Comparison of ENCODE assay signal across 8 cellular contexts in the genomic region with DNA sequence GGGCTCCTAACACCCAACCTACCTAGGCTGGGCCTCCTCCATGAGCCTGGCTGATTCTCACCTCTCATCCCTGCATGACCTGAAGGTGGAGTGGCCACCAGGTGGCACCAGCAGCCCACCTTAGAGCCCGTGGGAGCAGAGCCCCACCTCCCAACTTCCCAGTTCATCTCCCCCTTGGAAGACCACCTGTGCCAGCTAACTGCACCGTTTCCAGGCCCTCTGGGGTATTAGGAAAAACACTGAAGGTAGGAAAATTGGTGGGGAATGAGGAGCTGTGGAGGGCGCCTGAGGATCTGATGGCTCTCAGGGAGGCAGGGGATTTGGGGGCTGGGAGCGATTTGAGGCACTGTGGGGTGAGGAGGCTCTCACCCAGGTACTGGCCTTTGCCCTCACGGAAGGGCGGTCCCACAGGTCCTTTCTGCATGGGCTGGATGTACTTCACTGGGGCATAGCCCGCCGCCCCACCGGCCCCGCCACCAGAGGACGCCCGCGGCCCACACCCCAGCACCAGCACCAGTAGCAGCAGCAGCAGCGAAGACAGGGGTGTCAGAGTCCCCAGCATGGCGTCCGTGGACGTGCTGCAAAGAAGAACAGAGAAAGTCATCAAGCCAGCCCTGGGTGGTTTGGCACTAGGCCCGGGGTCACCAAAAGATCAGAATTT. TPM values are rescaled to one million over a fixed set of nuclear protein-coding genes. Genes with fewer than 3 reads are reported as not detected.
DNase-seq lines count a peak whose midpoint lies in the region; ATAC-seq and TF ChIP-seq lines count a peak whose summit lies in the region.

No MANE protein-coding gene starts in this region.

- H3K4me1 ChIP-seq in CD8-positive, alpha-beta T cell (ENCODE audit: insufficient read depth, low read length), result peaks cover 8% of the 10 kb centered on the region
- H3K4me1 ChIP-seq in NT2/D1 (ENCODE audit: insufficient read depth, insufficient read length), result peaks cover 19% of the 10 kb centered on the region

- POLR2A ChIA-PET in CD8-positive, alpha-beta T cell (lab: Charles Lee), result interaction anchor here (0.6 to 1.2 kb wide), 3 partner anchors 35 to 89 kb away, joined by 3 to 4 read pairs (median 3); a partner anchor contains a TSS

- intact Hi-C loops in CD8-positive, alpha-beta T cell (cut with DNase I, micrococcal nuclease), result loop anchor here (1.0 kb wide), 5 partner anchors 34 to 321 kb away; a partner anchor contains a TSS

- CTCF ChIA-PET in CD8-positive, alpha-beta T cell (lab: Charles Lee), result interaction anchor here (0.7 to 19.5 kb wide), 25 partner anchors 9 to 322 kb away, joined by 3 to 372 read pairs (median 5); a partner anchor contains a TSS

- H3K4me3 ChIP-seq in CD8-positive, alpha-beta T cell (ENCODE audit: low read depth, low read length), result peak overlapping the region; percentile 7
- no peak overlapping the region for H3K4me3 ChIP-seq in NT2/D1 (ENCODE audit: insufficient read length, low read depth)

- ATAC-seq in CD8-positive, alpha-beta T cell, result peak; percentile 88
- no peak for ATAC-seq in HG02571 (IDR thresholded peaks at IDR 0.05; ENCODE audit: unreplicated experiment)

- peak; percentile 55 to 89 (median 74) for DNase-seq in CD8-positive, alpha-beta T cell
- DNase-seq in HFFc6 (peak; percentile 58), NT2/D1 (ENCODE audit: low read depth, low spot score) (peak; percentile 84), epidermal melanocyte (ENCODE audit: insufficient read length, low spot score) (peak; percentile 68), myocyte (ENCODE audit: low read depth) (peak; percentile 76)
- DNase-seq in activated CD8-positive, alpha-beta memory T cell treated with anti-CD3 and anti-CD28 coated beads, Interleukin-2, amount 50 U/mL, for 48 hours, result peak; percentile 90
- peak; percentile 42 to 63 for DNase-seq in stimulated activated CD8-positive, alpha-beta memory T cell treated with anti-CD3 and anti-CD28 coated beads, Interleukin-7, amount 100 ng/mL, for 1 hour (ENCODE audit: low read depth in 2 of 2)

- H3K4me3 Mint-ChIP-seq in CD8-positive, alpha-beta T cell, result no peak overlapping the region
- H3K4me3 Mint-ChIP-seq in HFFc6, result peak overlapping the region; percentile 26

- no peaks in the 10 kb centered on the region for H3K9me3 ChIP-seq in CD8-positive, alpha-beta T cell (ENCODE audit: low read length)
- H3K9me3 ChIP-seq in NT2/D1 (ENCODE audit: insufficient read depth, low read length), result no peaks in the 10 kb centered on the region

- no peaks in the 10 kb centered on the region for H3K27me3 ChIP-seq in CD8-positive, alpha-beta T cell (ENCODE audit: insufficient read depth, low read length)
- no peaks in the 10 kb centered on the region for H3K27me3 ChIP-seq in NT2/D1 (ENCODE audit: insufficient read depth, insufficient read length)

- no peak overlapping the region for H3K27ac Mint-ChIP-seq in CD8-positive, alpha-beta T cell
- peak overlapping the region; percentile 58 for H3K27ac Mint-ChIP-seq in HFFc6

- no peak overlapping the region for H3K9ac ChIP-seq in NT2/D1 (ENCODE audit: insufficient read length, low read depth)

- peaks cover 4% of the 10 kb centered on the region for H3K36me3 ChIP-seq in CD8-positive, alpha-beta T cell (ENCODE audit: insufficient read depth, low read length)
- peaks cover 21% of the 10 kb centered on the region for H3K36me3 ChIP-seq in NT2/D1 (ENCODE audit: insufficient read depth, insufficient read length, low read length)

- H3K36me3 Mint-ChIP-seq in CD8-positive, alpha-beta T cell, result peaks cover 11% of the 10 kb centered on the region
- no peaks in the 10 kb centered on the region for H3K36me3 Mint-ChIP-seq in HFFc6 (ENCODE audit: low read depth)

- no peaks in the 10 kb centered on the region for H3K9me3 Mint-ChIP-seq in CD8-positive, alpha-beta T cell
- H3K9me3 Mint-ChIP-seq in HFFc6, result no peaks in the 10 kb centered on the region

- H3K27me3 Mint-ChIP-seq in CD8-positive, alpha-beta T cell (ENCODE audit: low read depth), result no peaks in the 10 kb centered on the region
- H3K27me3 Mint-ChIP-seq in HFFc6 (ENCODE audit: insufficient read depth), result no peaks in the 10 kb centered on the region; the same call in 1 of the 2 replicates

- peak; percentile 83 for TF ChIP-seq CTCF in CD8-positive, alpha-beta T cell (IDR thresholded peaks at IDR 0.05)
- TF ChIP-seq CTCF in HFFc6 (IDR thresholded peaks at IDR 0.05), result peak; percentile 95

- peaks cover 4% of the 10 kb centered on the region for H3K4me1 Mint-ChIP-seq in CD8-positive, alpha-beta T cell (ENCODE audit: low read depth)
- H3K4me1 Mint-ChIP-seq in HFFc6 (ENCODE audit: low read depth), result peaks cover 24% of the 10 kb centered on the region

- H3K27ac ChIP-seq in CD8-positive, alpha-beta T cell (ENCODE audit: low read depth, low read length), result no peak overlapping the region

RNA-seq across cellular contexts. Expression of a gene that starts 11.1 kb away (rescaled TPM):
- 10 to 100 TPM; 26.2 to 26.7 TPM for total RNA-seq in CD8-positive, alpha-beta T cell
- 10 to 100 TPM; 24.4 to 30.9 (median 27.0) TPM for total RNA-seq in HFFc6 (2021; fragmentation: NEBNext Ultra II Directional; extraction: Animal tissue kit (Norgen Biotek cat#: 25700))
- total RNA-seq in myocyte, result 42.2 and 57.0 TPM in 2 replicates
- 49.5 TPM for polyA plus RNA-seq in myocyte (2012)

RNA-seq across cellular contexts. Expression of a gene that starts 15.9 kb away (rescaled TPM):
- under 1 TPM; 0.35 to 0.47 TPM for total RNA-seq in CD8-positive, alpha-beta T cell
- not detected for total RNA-seq in HFFc6 (2021; fragmentation: NEBNext Ultra II Directional; extraction: Animal tissue kit (Norgen Biotek cat#: 25700))
- total RNA-seq in myocyte, result not detected in 2 replicates
- 0.13 TPM for polyA plus RNA-seq in myocyte (2012)

RNA-seq across cellular contexts. Expression of a gene that starts 25.2 kb away (rescaled TPM):
- total RNA-seq in CD8-positive, alpha-beta T cell, result under 1 TPM in 1 of 2 experiments, not detected in 1; 0.08 TPM
- 1 to 10 TPM; 1.9 to 6.4 (median 2.4) TPM for total RNA-seq in HFFc6 (2021; fragmentation: NEBNext Ultra II Directional; extraction: Animal tissue kit (Norgen Biotek cat#: 25700))
- 3.2 and 3.9 TPM in 2 replicates for total RNA-seq in myocyte
- 38.5 TPM for polyA plus RNA-seq in myocyte (2012)

RNA-seq across cellular contexts. Expression of a gene that starts 49.5 kb away (rescaled TPM):
- total RNA-seq in CD8-positive, alpha-beta T cell, result 10 to 100 TPM; 18.4 to 21.6 TPM
- 10 to 100 TPM; 76.6 to 93.4 (median 78.6) TPM for total RNA-seq in HFFc6 (2021; fragmentation: NEBNext Ultra II Directional; extraction: Animal tissue kit (Norgen Biotek cat#: 25700))
- 82.4 and 93.9 TPM in 2 replicates for total RNA-seq in myocyte
- 133 TPM for polyA plus RNA-seq in myocyte (2012)

RNA-seq across cellular contexts. Expression of a gene that starts 56.1 kb away (rescaled TPM):
- 100 to 1,000 TPM; 113 to 117 TPM for total RNA-seq in CD8-positive, alpha-beta T cell
- 100 to 1,000 TPM; 202 to 234 (median 210) TPM for total RNA-seq in HFFc6 (2021; fragmentation: NEBNext Ultra II Directional; extraction: Animal tissue kit (Norgen Biotek cat#: 25700))
- total RNA-seq in myocyte, result 733 and 867 TPM in 2 replicates
- polyA plus RNA-seq in myocyte (2012), result 256 TPM
